8 cellular contexts compared by ENCODE assay signal in genomic region chr2:127649684-127650040, GRCh38. TPM values are rescaled to one million over a fixed set of nuclear protein-coding genes. Genes with fewer than 3 reads are reported as not detected.
DNase-seq lines count a peak whose midpoint lies in the region; ATAC-seq and TF ChIP-seq lines count a peak whose summit lies in the region.

No MANE protein-coding gene starts in this region.

- peak; percentile 88 for ATAC-seq in GM19395 (IDR thresholded peaks at IDR 0.05; ENCODE audit: unreplicated experiment)

- DNase-seq in C1 segment of cervical spinal cord (lab: John Stamatoyannopoulos, UW) (peak in 11 of 14 donors; percentile 46 to 82 (median 66)), SJSA1 (ENCODE audit: low read depth in 1 of 2, low spot score in 2 of 2) (peak; percentile 76 to 88), foreskin melanocyte (peak; percentile 74), osteoblast (ENCODE audit: insufficient read length, low spot score, missing footprints) (peak; percentile 99), suprapubic skin (ENCODE audit: low spot score in 2 of 2) (peak in 1 of 2 donors; percentile 88)
- peak; percentile 82 for DNase-seq in activated gamma-delta T cell treated with anti-CD3 and anti-CD28 coated beads, Interleukin-2, amount 50 U/mL, for 16 hours (ENCODE audit: low read depth)

- no peak for TF ChIP-seq EP300 in suprapubic skin (IDR thresholded peaks at IDR 0.05)

- peak overlapping the region; percentile 57 for H2AFZ ChIP-seq in osteoblast (ENCODE audit: low read length)

- H3K79me2 ChIP-seq in osteoblast (ENCODE audit: insufficient read depth, low read length), result no peaks in the 10 kb centered on the region

- H3K4me2 ChIP-seq in osteoblast (ENCODE audit: insufficient read depth, low read length), result no peak overlapping the region

- H3K27me3 ChIP-seq in SJSA1 (replicated peaks), result no peaks in the 10 kb centered on the region
- no peaks in the 10 kb centered on the region for H3K27me3 ChIP-seq in osteoblast (ENCODE audit: insufficient read depth, low read length)
- H3K27me3 ChIP-seq in suprapubic skin, result no peaks in the 10 kb centered on the region

- no peaks in the 10 kb centered on the region for H3K9me3 ChIP-seq in SJSA1 (replicated peaks)
- no peaks in the 10 kb centered on the region for H3K9me3 ChIP-seq in osteoblast (ENCODE audit: low read depth, low read length)
- no peaks in the 10 kb centered on the region for H3K9me3 ChIP-seq in suprapubic skin

- H3K36me3 ChIP-seq in SJSA1 (no peaks in the 10 kb centered on the region), osteoblast (ENCODE audit: insufficient read depth, low read length) (no peaks in the 10 kb centered on the region), suprapubic skin (peaks cover 10% of the 10 kb centered on the region)

- H3K4me1 ChIP-seq in SJSA1 (replicated peaks) (peaks cover 28% of the 10 kb centered on the region), osteoblast (ENCODE audit: insufficient read depth, low read length) (peaks cover 6% of the 10 kb centered on the region), suprapubic skin (peaks cover 37% of the 10 kb centered on the region)

- H4K20me1 ChIP-seq in osteoblast (ENCODE audit: insufficient read depth, low read length), result no peaks in the 10 kb centered on the region

- peak; percentile 65 for TF ChIP-seq CTCF in LNCAP (IDR thresholded peaks at IDR 0.05)
- peak; percentile 92 for TF ChIP-seq CTCF in osteoblast (IDR thresholded peaks at IDR 0.05; ENCODE audit: extremely low read depth, low read depth, low read length)
- peak; percentile 33 to 76 for TF ChIP-seq CTCF in suprapubic skin (IDR thresholded peaks at IDR 0.05)

- 0% methylated on average over 1 of the region's 7 CpGs for WGBS in suprapubic skin

- TF ChIP-seq POLR2A in suprapubic skin (IDR thresholded peaks at IDR 0.05), result no peak

- H3K4me3 ChIP-seq in SJSA1 (no peak overlapping the region), osteoblast (ENCODE audit: insufficient read depth, low read length) (no peak overlapping the region), suprapubic skin (no peak overlapping the region)

- H3K27ac ChIP-seq in SJSA1, result no peak overlapping the region
- no peak overlapping the region for H3K27ac ChIP-seq in osteoblast (ENCODE audit: low read depth, low read length)
- peak overlapping the region; percentile 34 for H3K27ac ChIP-seq in suprapubic skin

RNA-seq across cellular contexts. Expression of gene GPR17, which starts 3.7 kb away (rescaled TPM):
- total RNA-seq in SJSA1 (2014; rRNA removed; shearing (Covaris generic)), result not detected in 2 replicates
- total RNA-seq in osteoblast (not detected in 2 replicates), suprapubic skin (under 1 TPM in 2 of 4 donors, not detected in 2; 0.48 to 0.52 TPM)

RNA-seq across cellular contexts. Expression of gene LIMS2, which starts 25.7 kb away (rescaled TPM):
- 5.3 and 9.0 TPM in 2 replicates for total RNA-seq in SJSA1 (2014; rRNA removed; shearing (Covaris generic))
- total RNA-seq in osteoblast, result 11.2 and 14.8 TPM in 2 replicates
- 10 to 100 TPM in 2 of 4 donors, 1 to 10 TPM in 2; 9.2 to 40.0 (median 15.4) TPM for total RNA-seq in suprapubic skin

RNA-seq across cellular contexts. Expression of gene SFT2D3, which starts 51.6 kb away (rescaled TPM):
- total RNA-seq in SJSA1 (2014; rRNA removed; shearing (Covaris generic)), result 11.2 and 11.4 TPM in 2 replicates
- total RNA-seq in osteoblast (5.8 and 6.5 TPM in 2 replicates), suprapubic skin (10 to 100 TPM; 10.2 to 15.9 (median 12.2) TPM)
